In genomic region chr20:3970016-3970415, GRCh38 we compare ENCODE assay signal across 27 cellular contexts. TPM values are rescaled to one million over a fixed set of nuclear protein-coding genes. Genes with fewer than 3 reads are reported as not detected.
DNase-seq lines count a peak whose midpoint lies in the region; ATAC-seq, FAIRE-seq and TF ChIP-seq lines count a peak whose summit lies in the region.
"Had no signal": no experiment of that assay in that cellular context is flagged by ENCODE, and none has a peak within 500 bp of the region (broad histone marks: within the 10 kb centered on the region; RNA-seq: fewer than 3 reads in every experiment).

No MANE protein-coding gene starts in this region.

- no peak overlapping the region for H3K56ac ChIP-seq in mesendoderm (ENCODE audit: low read length)

- H4K20me1 ChIP-seq in hepatocyte (ENCODE audit: insufficient read depth, poor library complexity, severe bottlenecking): no peaks in the 10 kb centered on the region

- FAIRE-seq in H54 (lab: Jason Lieb, UNC): peak; percentile 62
- FAIRE-seq: G401.6 had no signal

- no peak overlapping the region for H3K9ac ChIP-seq in mesendoderm (ENCODE audit: low read length)
- H3K9ac ChIP-seq: BLaER1 treated with 17β-estradiol and CSF1 and Interleukin-3, amounts not matched to agents 10 nM and 100 nM had no signal

- DNase-seq in H54 (ENCODE audit: insufficient read length, low spot score): no peak
- peak in 2 of 3 donors; percentile 55 to 67 for DNase-seq in Peyer's patch
- DNase-seq in hepatocyte (ENCODE audit: low spot score): peak; percentile 64
- DNase-seq in mesendoderm: peak; percentile 40
- DNase-seq in NCI-H526 treated with DMSO at 0.1 percent for 48 hours (lab: John Stamatoyannopoulos, UW): no peak
- no peak for DNase-seq in activated T-helper 1 cell treated with anti-CD3 and anti-CD28 coated beads, Interleukin-12 subunit alpha, Interleukin-12 subunit beta, Interleukin-2, Interleukin-4 antibody, amounts not matched to agents 30 ng/mL and 10 ng/mL and 1 ng/mL, durations not matched to agents 14 hours and 24 hours and 36 hours (ENCODE audit: low spot score)
- DNase-seq in stimulated activated naive CD4-positive, alpha-beta T cell (lab: John Stamatoyannopoulos, UW): no peak
- no peak for DNase-seq in CD8-positive, alpha-beta T cell
- DNase-seq: activated CD4-positive, alpha-beta T cell treated with anti-CD3 and anti-CD28 coated beads for 4 hours; activated CD8-positive, alpha-beta T cell treated with anti-CD3 and anti-CD28 coated beads, Interleukin-2, amount 10 ng/mL, durations not matched to agents 7 days and 5 days; activated naive CD4-positive, alpha-beta T cell treated with anti-CD3 and anti-CD28 coated beads, Interleukin-2, amount 50 U/mL, for 16 hours; body of pancreas; foreskin keratinocyte; GOT3; heart right ventricle; immature natural killer cell; NCI-H1417; NCI-H2029; NCI-H524 treated with DMSO at 0.1 percent for 48 hours; stimulated activated CD4-positive, alpha-beta T cell treated with anti-CD3 and anti-CD28 coated beads, Interleukin-4, amount 100 ng/mL, for 24 hours; SW 1271; T-helper 9 cell; trophoblast cell had no signal

- H3K4ac ChIP-seq in mesendoderm (ENCODE audit: low read depth, low read length): no peak overlapping the region

- H2AK5ac ChIP-seq in mesendoderm (ENCODE audit: low read length): no peak overlapping the region

- H3K4me3 Mint-ChIP-seq in activated T-helper 1 cell treated with anti-CD3 and anti-CD28 coated beads, Interleukin-12 subunit alpha, Interleukin-12 subunit beta, Interleukin-2, Interleukin-4 antibody, amounts not matched to agents 30 ng/mL and 10 ng/mL and 1 ng/mL, durations not matched to agents 14 hours and 24 hours and 36 hours: no peak overlapping the region
- H3K4me3 Mint-ChIP-seq in CD8-positive, alpha-beta T cell: no peak overlapping the region
- H3K4me3 Mint-ChIP-seq: activated CD8-positive, alpha-beta T cell treated with anti-CD3 and anti-CD28 coated beads, Interleukin-2, amount 10 ng/mL, durations not matched to agents 7 days and 5 days; immature natural killer cell had no signal

- H3K27me3 Mint-ChIP-seq in activated T-helper 1 cell treated with anti-CD3 and anti-CD28 coated beads, Interleukin-12 subunit alpha, Interleukin-12 subunit beta, Interleukin-2, Interleukin-4 antibody, amounts not matched to agents 30 ng/mL and 10 ng/mL and 1 ng/mL, durations not matched to agents 14 hours and 24 hours and 36 hours (ENCODE audit: insufficient read depth): no peaks in the 10 kb centered on the region
- no peaks in the 10 kb centered on the region for H3K27me3 Mint-ChIP-seq in CD8-positive, alpha-beta T cell (ENCODE audit: low read depth)

- H3K36me3 ChIP-seq in Peyer's patch: no peaks in the 10 kb centered on the region
- H3K36me3 ChIP-seq in hepatocyte (replicated peaks; ENCODE audit: insufficient read depth, low read depth): no peaks in the 10 kb centered on the region
- H3K36me3 ChIP-seq in mesendoderm (ENCODE audit: control insufficient read depth, insufficient read depth, low read length): no peaks in the 10 kb centered on the region
- H3K36me3 ChIP-seq in CD8-positive, alpha-beta T cell (ENCODE audit: insufficient read depth, low read length): no peaks in the 10 kb centered on the region

- CTCF ChIA-PET in CD8-positive, alpha-beta T cell (lab: Charles Lee): no interaction called here

- H3K9me3 Mint-ChIP-seq in activated T-helper 1 cell treated with anti-CD3 and anti-CD28 coated beads, Interleukin-12 subunit alpha, Interleukin-12 subunit beta, Interleukin-2, Interleukin-4 antibody, amounts not matched to agents 30 ng/mL and 10 ng/mL and 1 ng/mL, durations not matched to agents 14 hours and 24 hours and 36 hours: no peaks in the 10 kb centered on the region
- H3K9me3 Mint-ChIP-seq in CD8-positive, alpha-beta T cell: no peaks in the 10 kb centered on the region
- H3K9me3 Mint-ChIP-seq: immature natural killer cell had no signal

- no peak overlapping the region for H2AFZ ChIP-seq in hepatocyte

- TF ChIP-seq POLR2A in H54 (IDR thresholded peaks at IDR 0.05; ENCODE audit: low read depth, low read length): no peak
- TF ChIP-seq POLR2A in Peyer's patch (IDR thresholded peaks at IDR 0.05): no peak

- H3K27me3 ChIP-seq in Peyer's patch (no peaks in the 10 kb centered on the region), hepatocyte (no peaks in the 10 kb centered on the region), mesendoderm (ENCODE audit: insufficient read depth, low read length, poor library complexity) (no peaks in the 10 kb centered on the region)
- H3K27me3 ChIP-seq in CD8-positive, alpha-beta T cell (ENCODE audit: insufficient read depth, low read length): no peaks in the 10 kb centered on the region
- H3K27me3 ChIP-seq: BLaER1 treated with 17β-estradiol and CSF1 and Interleukin-3, amounts not matched to agents 10 nM and 100 nM; body of pancreas; esophagus muscularis mucosa; foreskin keratinocyte; heart right ventricle had no signal

- peaks cover 23% of the 10 kb centered on the region for H3K36me3 Mint-ChIP-seq in activated T-helper 1 cell treated with anti-CD3 and anti-CD28 coated beads, Interleukin-12 subunit alpha, Interleukin-12 subunit beta, Interleukin-2, Interleukin-4 antibody, amounts not matched to agents 30 ng/mL and 10 ng/mL and 1 ng/mL, durations not matched to agents 14 hours and 24 hours and 36 hours (ENCODE audit: low read depth)
- peaks cover 5% of the 10 kb centered on the region for H3K36me3 Mint-ChIP-seq in CD8-positive, alpha-beta T cell

- H3K4me1 Mint-ChIP-seq in activated T-helper 1 cell treated with anti-CD3 and anti-CD28 coated beads, Interleukin-12 subunit alpha, Interleukin-12 subunit beta, Interleukin-2, Interleukin-4 antibody, amounts not matched to agents 30 ng/mL and 10 ng/mL and 1 ng/mL, durations not matched to agents 14 hours and 24 hours and 36 hours (ENCODE audit: low read depth): peaks cover 8% of the 10 kb centered on the region
- peaks cover 10% of the 10 kb centered on the region for H3K4me1 Mint-ChIP-seq in CD8-positive, alpha-beta T cell (ENCODE audit: low read depth)
- H3K4me1 Mint-ChIP-seq: immature natural killer cell had no signal

- no peak for ATAC-seq in CD8-positive, alpha-beta T cell
- ATAC-seq: activated CD8-positive, alpha-beta T cell treated with anti-CD3 and anti-CD28 coated beads, Interleukin-2, amount 10 ng/mL, durations not matched to agents 7 days and 5 days; body of pancreas; foreskin keratinocyte had no signal

- intact Hi-C loops in activated T-helper 1 cell treated with anti-CD3 and anti-CD28 coated beads, Interleukin-12 subunit alpha, Interleukin-12 subunit beta, Interleukin-2, Interleukin-4 antibody, amounts not matched to agents 30 ng/mL and 10 ng/mL and 1 ng/mL, durations not matched to agents 14 hours and 24 hours and 36 hours (cut with micrococcal nuclease): no loop called here
- intact Hi-C loops in CD8-positive, alpha-beta T cell (cut with DNase I, micrococcal nuclease): no loop called here

- POLR2A ChIA-PET in CD8-positive, alpha-beta T cell (lab: Charles Lee): no interaction called here

- H3K4me2 ChIP-seq in hepatocyte (peak overlapping the region; percentile 43), mesendoderm (ENCODE audit: low read length) (no peak overlapping the region)

- no peak overlapping the region for H3K27ac Mint-ChIP-seq in activated T-helper 1 cell treated with anti-CD3 and anti-CD28 coated beads, Interleukin-12 subunit alpha, Interleukin-12 subunit beta, Interleukin-2, Interleukin-4 antibody, amounts not matched to agents 30 ng/mL and 10 ng/mL and 1 ng/mL, durations not matched to agents 14 hours and 24 hours and 36 hours
- no peak overlapping the region for H3K27ac Mint-ChIP-seq in CD8-positive, alpha-beta T cell
- H3K27ac Mint-ChIP-seq: activated CD8-positive, alpha-beta T cell treated with anti-CD3 and anti-CD28 coated beads, Interleukin-2, amount 10 ng/mL, durations not matched to agents 7 days and 5 days; activated T-helper 2 cell treated with anti-CD3 and anti-CD28 coated beads, Interferon-gamma antibody, Interleukin-2, Interleukin-4, amounts not matched to agents 10 μg/mL and 5 μg/mL and 100 μg/mL, durations not matched to agents 14 hours and 24 hours and 36 hours; immature natural killer cell had no signal

- 67% methylated on average over 5 of the region's 5 CpGs for WGBS in hepatocyte (ENCODE audit: low lambda C conversion rate, missing lambda C conversion rate)
- WGBS in mesendoderm (ENCODE audit: extremely low coverage, insufficient coverage, low lambda C conversion rate): no CpG with 5 or more reads among the region's 5 CpGs

- H2BK120ac ChIP-seq in mesendoderm (ENCODE audit: low read depth, low read length): no peak overlapping the region

- H3K9me3 ChIP-seq in Peyer's patch (no peaks in the 10 kb centered on the region), hepatocyte (ENCODE audit: low read depth) (no peaks in the 10 kb centered on the region)
- no peaks in the 10 kb centered on the region for H3K9me3 ChIP-seq in CD8-positive, alpha-beta T cell (ENCODE audit: low read length)
- H3K9me3 ChIP-seq: body of pancreas, esophagus muscularis mucosa had no signal

- peak in 3 of 6 experiments; percentile 35 to 42 (median 36) for TF ChIP-seq CTCF in Peyer's patch (IDR thresholded peaks at IDR 0.05)
- peak; percentile 22 for TF ChIP-seq CTCF in hepatocyte (IDR thresholded peaks at IDR 0.05; ENCODE audit: poor library complexity)
- TF ChIP-seq CTCF in CD8-positive, alpha-beta T cell (IDR thresholded peaks at IDR 0.05): no peak

- no peak overlapping the region for H4K8ac ChIP-seq in mesendoderm (ENCODE audit: low read depth, low read length)

- no peak overlapping the region for H4K5ac ChIP-seq in mesendoderm (ENCODE audit: low read length)

- peaks cover 7% of the 10 kb centered on the region for H3K79me1 ChIP-seq in mesendoderm (ENCODE audit: low read length)

- H3K79me2 ChIP-seq in hepatocyte: peaks cover 23% of the 10 kb centered on the region
- H3K79me2 ChIP-seq in mesendoderm (ENCODE audit: control insufficient read depth, insufficient read depth, low read length): peaks cover 4% of the 10 kb centered on the region

- H3K18ac ChIP-seq in mesendoderm (ENCODE audit: low read length): no peak overlapping the region

- H3K23ac ChIP-seq in mesendoderm (ENCODE audit: low read length): no peak overlapping the region

- no peak overlapping the region for H2BK5ac ChIP-seq in mesendoderm (ENCODE audit: low read length)

- H3K27ac ChIP-seq in Peyer's patch (no peak overlapping the region), hepatocyte (no peak overlapping the region), mesendoderm (ENCODE audit: low read depth, low read length) (no peak overlapping the region)
- no peak overlapping the region for H3K27ac ChIP-seq in CD8-positive, alpha-beta T cell (ENCODE audit: low read depth, low read length)
- H3K27ac ChIP-seq: body of pancreas, esophagus muscularis mucosa, foreskin keratinocyte, heart right ventricle had no signal

- H2BK15ac ChIP-seq in mesendoderm (replicated peaks; ENCODE audit: low read depth): no peak overlapping the region

- H3K4me3 ChIP-seq in Peyer's patch: no peak overlapping the region
- H3K4me3 ChIP-seq in hepatocyte: no peak overlapping the region
- no peak overlapping the region for H3K4me3 ChIP-seq in mesendoderm (ENCODE audit: low read length)
- H3K4me3 ChIP-seq in CD8-positive, alpha-beta T cell (ENCODE audit: low read depth, low read length): no peak overlapping the region
- H3K4me3 ChIP-seq: BLaER1 treated with 17β-estradiol and CSF1 and Interleukin-3, amounts not matched to agents 10 nM and 100 nM; body of pancreas; esophagus muscularis mucosa; heart right ventricle had no signal

- H3K4me1 ChIP-seq in Peyer's patch (no peaks in the 10 kb centered on the region), hepatocyte (ENCODE audit: insufficient read depth) (peaks cover 4% of the 10 kb centered on the region), mesendoderm (ENCODE audit: control insufficient read depth, low read depth, low read length) (no peaks in the 10 kb centered on the region)
- H3K4me1 ChIP-seq in CD8-positive, alpha-beta T cell (ENCODE audit: insufficient read depth, low read length): no peaks in the 10 kb centered on the region
- H3K4me1 ChIP-seq: body of pancreas, foreskin keratinocyte had no signal

- no peaks in the 10 kb centered on the region for H3K9me2 ChIP-seq in hepatocyte (replicated peaks; ENCODE audit: insufficient read depth)

RNA-seq across cellular contexts. Expression of gene RNF24, which starts 45.3 kb away (rescaled TPM):
- total RNA-seq in Peyer's patch (1 to 10 TPM; 4.5 to 6.0 (median 5.7) TPM), hepatocyte (16.2 and 16.4 TPM in 2 replicates)
- polyA plus RNA-seq in hepatocyte: 23.2 and 24.4 TPM in 2 replicates
- polyA plus RNA-seq in mesendoderm (2013, experiment 1 of 2): 13.8 TPM
- 13.2 TPM for polyA plus RNA-seq in mesendoderm (2013, experiment 2 of 2)
- total RNA-seq in activated T-helper 1 cell treated with anti-CD3 and anti-CD28 coated beads, Interleukin-12 subunit alpha, Interleukin-12 subunit beta, Interleukin-2, Interleukin-4 antibody, amounts not matched to agents 30 ng/mL and 10 ng/mL and 1 ng/mL, durations not matched to agents 14 hours and 24 hours and 36 hours: 14.7 and 14.8 TPM in 2 replicates
- 1 to 10 TPM; 5.6 to 7.2 TPM for total RNA-seq in CD8-positive, alpha-beta T cell

Comparison
In these comparisons a context has a peak if more than half of its experiments do, and no peak if none do; other contexts are left out.
1. DNase-seq: peak in Peyer's patch (2 of 3), hepatocyte (single experiment) and mesendoderm (single experiment); none in H54 (single experiment), NCI-H526 treated with DMSO at 0.1 percent for 48 hours (single experiment), activated T-helper 1 cell treated with anti-CD3 and anti-CD28 coated beads, Interleukin-12 subunit alpha, Interleukin-12 subunit beta, Interleukin-2, Interleukin-4 antibody, amounts not matched to agents 30 ng/mL and 10 ng/mL and 1 ng/mL, durations not matched to agents 14 hours and 24 hours and 36 hours (single experiment), stimulated activated naive CD4-positive, alpha-beta T cell (0 of 6) and CD8-positive, alpha-beta T cell (0 of 7).